ENCODE assay signal across 8 cellular contexts in the genomic region with DNA sequence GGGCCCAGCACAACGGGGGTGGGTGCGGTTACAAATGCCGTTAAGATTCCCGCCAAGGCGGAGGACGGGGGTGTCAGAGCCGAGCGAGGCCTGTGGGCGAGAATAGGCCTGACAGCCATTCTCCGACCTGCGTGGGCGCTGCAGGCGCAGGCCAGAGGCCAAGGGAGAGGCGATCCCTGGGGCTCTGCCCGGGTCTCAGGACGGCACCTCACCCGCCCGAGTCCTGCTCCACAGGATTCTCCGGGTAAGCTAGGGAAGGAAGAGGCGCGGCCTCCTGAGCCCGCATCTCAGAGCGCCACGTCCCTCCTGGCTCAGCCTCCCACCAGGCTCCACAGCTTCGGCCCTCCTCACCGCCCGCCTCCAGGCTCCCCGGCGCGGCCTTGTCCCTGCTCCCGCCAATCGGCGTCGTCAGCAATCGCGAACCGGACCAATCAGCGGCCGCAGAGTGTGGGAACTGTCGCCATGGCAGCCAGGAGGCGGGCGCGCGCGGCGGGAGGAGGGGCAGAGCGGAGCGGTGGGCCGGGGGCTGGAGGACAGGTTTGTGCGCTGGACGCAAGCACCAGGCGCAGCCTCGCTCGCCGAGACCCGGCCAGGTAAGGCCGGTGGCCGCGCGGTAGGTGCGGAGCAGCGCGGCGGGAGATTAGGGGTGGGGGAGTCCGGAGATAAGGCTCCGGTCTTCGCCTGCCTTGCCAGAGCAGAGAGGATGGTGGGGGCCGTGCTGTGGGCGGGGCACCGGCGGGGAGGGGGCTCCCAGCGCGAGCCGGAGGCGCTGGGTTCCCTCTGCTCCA. TPM values are rescaled to one million over a fixed set of nuclear protein-coding genes. Genes with fewer than 3 reads are reported as not detected.
DNase-seq lines count a peak whose midpoint lies in the region; ATAC-seq and TF ChIP-seq lines count a peak whose summit lies in the region.

Gene NUCB2 (plus strand): TSS at position 504 of the 788 bp plus-strand sequence. CDS start 18,585 bp downstream, outside the sequence.

- peak within 1 kb of the TSS; percentile 75 for H3K4me3 Mint-ChIP-seq in activated CD4-positive, alpha-beta T cell treated with anti-CD3 and anti-CD28 coated beads for 36 hours

- peak within 1 kb of the TSS; percentile 97 for H3K4me3 ChIP-seq in choroid plexus epithelial cell (ENCODE audit: low read depth, low read length)
- peak within 1 kb of the TSS; percentile 95 for H3K4me3 ChIP-seq in kidney epithelial cell (ENCODE audit: low read depth, low read length)

- peak; percentile 99 for DNase-seq in Ammon's horn (ENCODE audit: low spot score)
- DNase-seq in GM19238 (ENCODE audit: insufficient read length, low spot score), result peak; percentile 92
- DNase-seq in NCI-H524 (lab: John Stamatoyannopoulos, UW), result peak; percentile 86 to 93
- peak; percentile 99 for DNase-seq in activated CD4-positive, alpha-beta T cell treated with anti-CD3 and anti-CD28 coated beads for 36 hours
- peak; percentile 97 for DNase-seq in choroid plexus epithelial cell (ENCODE audit: low read depth)
- DNase-seq in kidney epithelial cell (ENCODE audit: low read depth), result peak; percentile 60
- peak; percentile 92 to 95 for DNase-seq in stimulated activated CD4-positive, alpha-beta T cell treated with anti-CD3 and anti-CD28 coated beads, Interleukin-15, amount 100 ng/mL, for 48 hours (ENCODE audit: low read depth in 2 of 2)

- H3K36me3 Mint-ChIP-seq in activated CD4-positive, alpha-beta T cell treated with anti-CD3 and anti-CD28 coated beads for 36 hours (ENCODE audit: low read depth), result peaks cover 2% of the 10 kb centered on the region

- ATAC-seq in HG03442 (IDR thresholded peaks at IDR 0.05; ENCODE audit: unreplicated experiment), result peak; percentile 97
- ATAC-seq in activated CD4-positive, alpha-beta T cell treated with anti-CD3 and anti-CD28 coated beads for 36 hours, result peak; percentile 92

- H3K36me3 ChIP-seq in kidney epithelial cell (ENCODE audit: control insufficient read depth, insufficient read depth, low read length), result no peaks in the 10 kb centered on the region

- H3K27me3 ChIP-seq in kidney epithelial cell (ENCODE audit: control insufficient read depth, insufficient read depth, low read length), result no peaks in the 10 kb centered on the region

- peaks cover 36% of the 10 kb centered on the region for H3K4me1 Mint-ChIP-seq in activated CD4-positive, alpha-beta T cell treated with anti-CD3 and anti-CD28 coated beads for 36 hours

- H3K9me3 Mint-ChIP-seq in activated CD4-positive, alpha-beta T cell treated with anti-CD3 and anti-CD28 coated beads for 36 hours (ENCODE audit: low read depth), result no peaks in the 10 kb centered on the region

- peak within 1 kb of the TSS; percentile 96 for H3K27ac Mint-ChIP-seq in activated CD4-positive, alpha-beta T cell treated with anti-CD3 and anti-CD28 coated beads for 36 hours

- POLR2A ChIA-PET in activated CD4-positive, alpha-beta T cell treated with anti-CD3 and anti-CD28 coated beads for 36 hours (lab: Charles Lee), result interaction anchor here (0.6 to 1.4 kb wide), 7 partner anchors 9 to 199 kb away, joined by 3 to 8 read pairs (median 4); partner anchors contain the start of genes PIK3C2A and RPS13

- CTCF ChIA-PET in activated CD4-positive, alpha-beta T cell treated with anti-CD3 and anti-CD28 coated beads for 36 hours (lab: Charles Lee), result interaction anchor here (0.9 to 2.7 kb wide), 6 partner anchors 8 to 108 kb away, joined by 3 to 11 read pairs (median 4); no protein-coding TSS in a partner anchor

- intact Hi-C loops in activated CD4-positive, alpha-beta T cell treated with anti-CD3 and anti-CD28 coated beads for 36 hours (cut with DNase I, micrococcal nuclease), result loop anchor here (1.0 to 10.0 kb wide), 13 partner anchors 22 to 828 kb away; partner anchors contain the start of genes C11orf58 (in 1 of the 2), NCR3LG1 (in 1 of the 2), RPS13 (in 1 of the 2) and SAAL1 (in 1 of the 2)

- TF ChIP-seq CTCF in choroid plexus epithelial cell (conservative IDR thresholded peaks at IDR 0.05; ENCODE audit: low read depth, low read length), result no peak
- no peak for TF ChIP-seq CTCF in kidney epithelial cell (IDR thresholded peaks at IDR 0.05; ENCODE audit: insufficient read depth, low read length, poor library complexity, severe bottlenecking)

- H3K27me3 Mint-ChIP-seq in activated CD4-positive, alpha-beta T cell treated with anti-CD3 and anti-CD28 coated beads for 36 hours, result no peaks in the 10 kb centered on the region

RNA-seq across cellular contexts. Expression of gene NUCB2, which starts in this region (rescaled TPM):
- total RNA-seq in activated CD4-positive, alpha-beta T cell treated with anti-CD3 and anti-CD28 coated beads for 36 hours, result 10 to 100 TPM; 45.0 to 59.9 TPM
- 26.1 and 35.2 TPM in 2 replicates for total RNA-seq in kidney epithelial cell

Comparison
In these comparisons a context has a peak if more than half of its experiments do, and no peak if none do; other contexts are left out.
1. Peak in every context shown above with its lines: DNase-seq, ATAC-seq and H3K4me3 ChIP-seq.